Comparison of ENCODE assay signal across 8 cellular contexts in the genomic region with DNA sequence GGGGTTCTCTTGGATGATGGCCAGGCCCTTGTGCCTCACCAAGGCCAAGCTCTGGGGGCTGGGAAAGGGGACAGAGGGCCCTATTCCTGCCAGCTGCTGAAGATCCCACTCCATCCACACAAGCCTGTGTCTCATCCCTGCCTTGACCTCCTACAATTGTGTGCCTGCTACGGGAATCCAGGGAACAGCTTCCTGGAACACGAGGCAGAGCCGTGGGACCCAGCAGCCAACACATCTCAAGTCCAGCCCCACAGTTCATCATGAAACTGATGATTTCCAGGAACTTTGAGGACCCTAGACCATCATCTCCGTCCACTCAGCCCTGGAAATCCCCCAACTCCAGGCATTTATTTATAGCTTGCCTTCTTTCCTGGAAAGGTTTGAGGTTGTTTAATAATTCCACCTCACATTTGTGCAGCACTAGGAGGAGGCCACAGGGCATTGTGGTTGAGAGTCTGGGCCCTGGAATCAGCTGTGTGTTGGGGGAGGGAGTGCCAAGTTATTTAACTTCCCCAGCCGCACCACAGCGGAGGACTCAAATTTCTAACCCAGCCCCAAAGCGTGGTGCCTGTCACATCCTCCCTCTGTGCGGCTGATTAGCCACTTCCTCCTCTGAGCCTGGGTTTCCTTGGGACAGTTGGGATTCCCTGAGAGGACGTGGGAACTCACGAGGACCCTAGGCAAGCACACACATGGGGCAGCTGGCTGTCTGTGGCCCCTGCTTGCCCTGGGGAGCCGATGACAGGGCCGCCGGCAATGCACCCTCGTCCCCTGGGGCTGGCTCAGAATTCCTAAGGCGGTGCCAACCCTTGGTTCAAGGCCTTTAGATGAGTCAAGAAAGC. TPM values are rescaled to one million over a fixed set of nuclear protein-coding genes. Genes with fewer than 3 reads are reported as not detected.
A peak's percentile ranks its signal among the peaks of the same experiment; 100 is the strongest.
DNase-seq lines count a peak whose midpoint lies in the region; ATAC-seq and TF ChIP-seq lines count a peak whose summit lies in the region.

No MANE protein-coding gene starts in this region.

- WGBS in esophagus squamous epithelium, 2 donors = 38 to 60% methylated on average over 3 to 8 of the region's 15 CpGs

- H3K27me3 ChIP-seq in esophagus squamous epithelium = no peaks in the 10 kb centered on the region

- no peaks in the 10 kb centered on the region for H3K36me3 ChIP-seq in esophagus squamous epithelium

- peak in 8 of 14 donors; percentile 33 to 81 (median 44) for DNase-seq in C1 segment of cervical spinal cord (lab: John Stamatoyannopoulos, UW)
- peak; percentile 78 for DNase-seq in SKM-1 (lab: John Stamatoyannopoulos, UW; ENCODE audit: unreplicated experiment)
- DNase-seq in esophagus squamous epithelium (lab: John Stamatoyannopoulos, UW) = no peak
- DNase-seq in myocyte (ENCODE audit: low read depth) = peak; percentile 99
- DNase-seq in middle frontal gyrus (ENCODE audit: extremely low spot score, low spot score) = no peak
- DNase-seq in NCI-H1694 (lab: John Stamatoyannopoulos, UW) = no peak
- no peak for DNase-seq in NCI-H82 (lab: John Stamatoyannopoulos, UW)

- TF ChIP-seq POLR2A in esophagus squamous epithelium (IDR thresholded peaks at IDR 0.05) = no peak

- H3K4me1 ChIP-seq in esophagus squamous epithelium = peaks cover 18 to 62% (median 41%) of the 10 kb centered on the region in 3 donors

- intact Hi-C loops in esophagus squamous epithelium (cut with DNase I) = no loop called here

- peak; percentile 63 for ATAC-seq in HG02610 (IDR thresholded peaks at IDR 0.05; ENCODE audit: unreplicated experiment)

- H3K27ac ChIP-seq in esophagus squamous epithelium = peak overlapping the region in 3 of 4 donors; percentile 72 to 76 (median 73)

- no peaks in the 10 kb centered on the region for H3K9me3 ChIP-seq in esophagus squamous epithelium

- no peak overlapping the region for H3K4me3 ChIP-seq in esophagus squamous epithelium

- TF ChIP-seq CTCF in esophagus squamous epithelium (IDR thresholded peaks at IDR 0.05) = no peak

RNA-seq across cellular contexts. Expression of gene GGTA1, which starts 58.2 kb away (rescaled TPM):
- total RNA-seq in esophagus squamous epithelium (10 to 100 TPM; 10.8 to 34.0 (median 27.2) TPM), myocyte (not detected in 2 replicates)
- not detected for polyA plus RNA-seq in myocyte (2012)

Comparison
In these comparisons a context has a peak if more than half of its experiments do, and no peak if none do; other contexts are left out.
1. DNase-seq: peak in C1 segment of cervical spinal cord (8 of 14), SKM-1 (single experiment) and myocyte (single experiment); none in esophagus squamous epithelium (single experiment), middle frontal gyrus (single experiment), NCI-H1694 (single experiment) and NCI-H82 (single experiment).
2. RNA of gene GGTA1, which starts 58.2 kb away (total RNA-seq): 10.8 to 34.0 TPM in esophagus squamous epithelium; not detected in myocyte; every median in the first group is over 10 times any median in the second.